18 cellular contexts compared by ENCODE assay signal in the genomic region with DNA sequence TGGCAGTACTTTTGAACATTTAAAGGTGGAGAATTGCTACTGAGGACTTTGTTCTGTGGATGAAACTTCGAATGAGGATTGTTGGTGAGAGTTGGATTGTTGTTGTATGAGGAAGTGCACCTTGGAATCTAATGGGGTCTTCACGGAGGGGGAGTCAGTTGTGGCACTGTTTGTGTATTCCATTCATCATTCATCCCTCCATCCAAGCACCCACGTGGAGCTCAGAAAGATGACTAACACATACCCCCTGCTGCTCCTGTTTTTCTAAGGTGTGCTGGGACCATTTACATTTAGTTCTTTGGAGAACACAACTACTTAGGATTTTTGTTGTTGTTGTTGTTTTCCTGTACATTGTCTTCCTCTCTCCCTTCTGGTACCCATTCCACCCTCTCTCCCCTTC.
"Had no signal": no experiment of that assay in that cellular context is flagged by ENCODE, and none has a peak within 500 bp of the region (broad histone marks: within the 10 kb centered on the region; RNA-seq: fewer than 3 reads in every experiment).

No MANE protein-coding gene starts in this region.

- H3K27me3 Mint-ChIP-seq: activated naive CD8-positive, alpha-beta T cell treated with anti-CD3 and anti-CD28 coated beads, Interleukin-2, amount 10 ng/mL, durations not matched to agents 7 days and 5 days; dendritic cell treated with granulocyte-macrophage colony-stimulating factor and Interleukin-4, amounts not matched to agents 40 ng/mL and 50 ng/mL, for 4 days; stimulated activated naive B cell treated with anti-CD40 and anti-IgM and Interleukin-4, amounts not matched to agents 10 μg/mL and 1 μg/mL and 100 μg/mL, for 72 hours had no signal

- H3K36me3 Mint-ChIP-seq: activated naive CD8-positive, alpha-beta T cell treated with anti-CD3 and anti-CD28 coated beads, Interleukin-2, amount 10 ng/mL, durations not matched to agents 7 days and 5 days; stimulated activated naive B cell treated with anti-CD40 and anti-IgM and Interleukin-4, amounts not matched to agents 10 μg/mL and 1 μg/mL and 100 μg/mL, for 72 hours had no signal

- H3K4me1 Mint-ChIP-seq: activated naive CD8-positive, alpha-beta T cell treated with anti-CD3 and anti-CD28 coated beads, Interleukin-2, amount 10 ng/mL, durations not matched to agents 7 days and 5 days had no signal

- H3K27ac Mint-ChIP-seq: activated naive CD8-positive, alpha-beta T cell treated with anti-CD3 and anti-CD28 coated beads, Interleukin-2, amount 10 ng/mL, durations not matched to agents 7 days and 5 days; dendritic cell treated with granulocyte-macrophage colony-stimulating factor and Interleukin-4, amounts not matched to agents 40 ng/mL and 50 ng/mL, for 4 days; stimulated activated naive B cell treated with anti-CD40 and anti-IgM and Interleukin-4, amounts not matched to agents 10 μg/mL and 1 μg/mL and 100 μg/mL, for 72 hours; T-helper 2 cell treated with Interferon-gamma antibody and Interleukin-4, amounts not matched to agents 5 μg/mL and 100 μg/mL, for 36 hours had no signal

- ATAC-seq: lower lobe of right lung; stimulated activated naive B cell treated with anti-CD40 and anti-IgM and Interleukin-4, amounts not matched to agents 10 μg/mL and 1 μg/mL and 100 μg/mL, for 72 hours had no signal

- H3K27ac ChIP-seq: brain microvascular endothelial cell, lower lobe of right lung, parathyroid adenoma, tibial nerve, vagina had no signal

- H3K4me3 Mint-ChIP-seq: activated naive CD8-positive, alpha-beta T cell treated with anti-CD3 and anti-CD28 coated beads, Interleukin-2, amount 10 ng/mL, durations not matched to agents 7 days and 5 days; dendritic cell treated with granulocyte-macrophage colony-stimulating factor and Interleukin-4, amounts not matched to agents 40 ng/mL and 50 ng/mL, for 4 days; stimulated activated naive B cell treated with anti-CD40 and anti-IgM and Interleukin-4, amounts not matched to agents 10 μg/mL and 1 μg/mL and 100 μg/mL, for 72 hours; T-helper 2 cell treated with Interferon-gamma antibody and Interleukin-4, amounts not matched to agents 5 μg/mL and 100 μg/mL, for 36 hours had no signal

- H3K9ac ChIP-seq: parathyroid adenoma had no signal

- DNase-seq: activated CD4-positive, CD25-positive, alpha-beta regulatory T cell treated with anti-CD3 and anti-CD28 coated beads, Interleukin-2, amount 50 U/mL, for 72 hours; activated naive CD4-positive, alpha-beta T cell; activated naive CD8-positive, alpha-beta T cell treated with anti-CD3 and anti-CD28 coated beads, Interleukin-2, amount 10 ng/mL, durations not matched to agents 7 days and 5 days; activated T-cell treated with anti-CD3 and anti-CD28 coated beads for 4 hours; brain microvascular endothelial cell; cerebellar nuclear complex; effector memory CD4-positive, alpha-beta T cell; foreskin fibroblast; kidney glomerular epithelial cell; lower lobe of right lung; retina; stimulated activated CD4-positive, alpha-beta T cell treated with anti-CD3 and anti-CD28 coated beads, Interleukin-2, amount 100 ng/mL, for 48 hours; stimulated activated naive B cell treated with anti-CD40 and anti-IgM and Interleukin-4, amounts not matched to agents 10 μg/mL and 1 μg/mL and 100 μg/mL, for 72 hours had no signal

- H3K36me3 ChIP-seq: brain microvascular endothelial cell, lower lobe of right lung, tibial nerve, vagina had no signal

- H3K9me3 ChIP-seq: lower lobe of right lung, tibial nerve, vagina had no signal

- H3K27me3 ChIP-seq: brain microvascular endothelial cell, tibial nerve, vagina had no signal

- H3K4me3 ChIP-seq: lower lobe of right lung, tibial nerve, vagina had no signal

- H3K4me1 ChIP-seq: parathyroid adenoma had no signal
